13 cellular contexts compared by ENCODE assay signal in genomic region chr6:6643398-6643797, GRCh38. TPM values are rescaled to one million over a fixed set of nuclear protein-coding genes. Genes with fewer than 3 reads are reported as not detected.
DNase-seq lines count a peak whose midpoint lies in the region; ATAC-seq and TF ChIP-seq lines count a peak whose summit lies in the region.
"Had no signal": no experiment of that assay in that cellular context is flagged by ENCODE, and none has a peak within 500 bp of the region (broad histone marks: within the 10 kb centered on the region; RNA-seq: fewer than 3 reads in every experiment).

No MANE protein-coding gene starts in this region.

- H3K36me3 ChIP-seq in esophagus muscularis mucosa = no peaks in the 10 kb centered on the region
- H3K36me3 ChIP-seq: pancreas had no signal

- no peaks in the 10 kb centered on the region for H3K4me1 ChIP-seq in esophagus muscularis mucosa
- H3K4me1 ChIP-seq: pancreas had no signal

- DNase-seq in GM13976 (ENCODE audit: low spot score) (peak; percentile 40), NCI-H1048 (lab: John Stamatoyannopoulos, UW) (no peak), T-helper 17 cell (no peak), NCI-H2196 (lab: John Stamatoyannopoulos, UW; ENCODE audit: unreplicated experiment) (no peak), esophagus muscularis mucosa (ENCODE audit: extremely low spot score) (no peak)
- DNase-seq: activated effector memory CD4-positive, alpha-beta T cell treated with anti-CD3 and anti-CD28 coated beads, Interleukin-2, amount 50 U/mL, for 16 hours; erythroblast; mammary epithelial cell; NCI-H510A; pancreas had no signal

- no peaks in the 10 kb centered on the region for H3K4me1 Mint-ChIP-seq in T-helper 17 cell

- H3K27ac ChIP-seq in esophagus muscularis mucosa (replicated peaks in 1 of 4) = no peak overlapping the region
- H3K27ac ChIP-seq: pancreas had no signal

- no peak overlapping the region for H3K27ac Mint-ChIP-seq in T-helper 17 cell

- TF ChIP-seq POLR2A in esophagus muscularis mucosa (IDR thresholded peaks at IDR 0.05; ENCODE audit: low read depth) = no peak

- H3K9me3 ChIP-seq in T-helper 17 cell (ENCODE audit: control insufficient read depth, low read length, poor library complexity, severe bottlenecking) (no peaks in the 10 kb centered on the region), esophagus muscularis mucosa (no peaks in the 10 kb centered on the region)
- H3K9me3 ChIP-seq: pancreas had no signal

- ATAC-seq in GM19025 (IDR thresholded peaks at IDR 0.05; ENCODE audit: low read depth, unreplicated experiment) (peak; percentile 61), HG02678 (IDR thresholded peaks at IDR 0.05; ENCODE audit: unreplicated experiment) (peak; percentile 87), HG03469 (IDR thresholded peaks at IDR 0.05; ENCODE audit: unreplicated experiment) (peak; percentile 83), T-helper 17 cell (no peak)
- ATAC-seq: pancreas had no signal

- H3K27me3 Mint-ChIP-seq in T-helper 17 cell = peaks cover 4% of the 10 kb centered on the region

- H3K4me3 Mint-ChIP-seq in T-helper 17 cell = no peak overlapping the region

- H3K4me3 ChIP-seq in esophagus muscularis mucosa = no peak overlapping the region
- H3K4me3 ChIP-seq: pancreas had no signal

- intact Hi-C loops in esophagus muscularis mucosa (cut with DNase I) = no loop called here

- TF ChIP-seq CTCF in GM13976 (IDR thresholded peaks at IDR 0.05; ENCODE audit: borderline replicate concordance, control extremely low read depth, extremely low read depth, insufficient read depth, missing control alignments) (no peak), esophagus muscularis mucosa (IDR thresholded peaks at IDR 0.05) (no peak)

- H3K27me3 ChIP-seq in esophagus muscularis mucosa = no peaks in the 10 kb centered on the region
- H3K27me3 ChIP-seq: pancreas had no signal

- no peaks in the 10 kb centered on the region for H3K36me3 Mint-ChIP-seq in T-helper 17 cell (ENCODE audit: low read depth)

- WGBS in esophagus muscularis mucosa = 94% methylated on average over 8 of the region's 8 CpGs

- in situ Hi-C loops in GM13976 (cut with MboI; ENCODE audit: low sequenced_read_pairs, unreplicated experiment) = no loop called here

- no peak for TF ChIP-seq EP300 in esophagus muscularis mucosa (IDR thresholded peaks at IDR 0.05)

RNA-seq across cellular contexts. Expression of gene LY86, which starts 54.9 kb away (rescaled TPM):
- total RNA-seq in T-helper 17 cell = 1 to 10 TPM in 1 of 2 donors, under 1 TPM in 1; 0.73 to 1.6 TPM
- total RNA-seq in esophagus muscularis mucosa = 1 to 10 TPM; 1.2 to 1.8 (median 1.3) TPM
- total RNA-seq: mammary epithelial cell had no signal
